ENCODE assay signal across 8 cellular contexts in genomic region chr15:93997071-93997658, GRCh38.
A peak's percentile ranks its signal among the peaks of the same experiment; 100 is the strongest.
DNase-seq lines count a peak whose midpoint lies in the region; ATAC-seq, FAIRE-seq and TF ChIP-seq lines count a peak whose summit lies in the region.

No MANE protein-coding gene starts in this region.

- no peaks in the 10 kb centered on the region for H3F3A ChIP-seq in SU-DHL-6 (ENCODE audit: insufficient read depth)

- H3K79me2 ChIP-seq in SU-DHL-6 (ENCODE audit: insufficient read depth, low read length), result no peaks in the 10 kb centered on the region

- FAIRE-seq in islet of Langerhans (lab: Jason Lieb, UNC), result peak; percentile 97

- peak; percentile 7 for DNase-seq in AG08396 (ENCODE audit: low spot score)
- no peak for DNase-seq in T-helper 9 cell
- DNase-seq in NOMO-1 treated with dmso at 0.1 percent for 144 hours (lab: John Stamatoyannopoulos, UW; ENCODE audit: unreplicated experiment), result no peak
- DNase-seq in DMS153 (lab: John Stamatoyannopoulos, UW), result no peak

- no peaks in the 10 kb centered on the region for H3K9me3 ChIP-seq in SU-DHL-6 (ENCODE audit: insufficient read depth, low read length)

- H3K27ac ChIP-seq in SU-DHL-6 (ENCODE audit: low read depth, low read length), result no peak overlapping the region

- H3K9ac ChIP-seq in SU-DHL-6 (ENCODE audit: low read length), result no peak overlapping the region

- H3K4me3 ChIP-seq in SU-DHL-6 (ENCODE audit: insufficient read depth, low read length, poor library complexity, severe bottlenecking), result no peak overlapping the region

- H3K36me3 ChIP-seq in SU-DHL-6 (ENCODE audit: low read length), result no peaks in the 10 kb centered on the region

- TF ChIP-seq CTCF in SU-DHL-6 (IDR thresholded peaks at IDR 0.05; ENCODE audit: insufficient read depth, low read length, poor library complexity, severe bottlenecking), result peak; percentile 68

- no peak overlapping the region for H3K4me2 ChIP-seq in SU-DHL-6 (ENCODE audit: low read depth, low read length, poor library complexity, severe bottlenecking)

- no peaks in the 10 kb centered on the region for H4K20me1 ChIP-seq in SU-DHL-6 (ENCODE audit: low read depth, low read length)

- H2AFZ ChIP-seq in SU-DHL-6 (ENCODE audit: low read depth, low read length, severe bottlenecking), result no peak overlapping the region

- peak; percentile 46 for ATAC-seq in GM18909 (IDR thresholded peaks at IDR 0.05; ENCODE audit: poor library complexity, unreplicated experiment)
- no peak for ATAC-seq in GM21390 (IDR thresholded peaks at IDR 0.05; ENCODE audit: unreplicated experiment)

- H3K9me2 ChIP-seq in SU-DHL-6 (replicated peaks; ENCODE audit: insufficient read depth, low read length), result no peaks in the 10 kb centered on the region

- H3K27me3 ChIP-seq in SU-DHL-6 (ENCODE audit: low read length), result peaks cover 4% of the 10 kb centered on the region; the same call in 1 of the 2 replicates
